Comparison of ENCODE assay signal across 21 cellular contexts in the genomic region with DNA sequence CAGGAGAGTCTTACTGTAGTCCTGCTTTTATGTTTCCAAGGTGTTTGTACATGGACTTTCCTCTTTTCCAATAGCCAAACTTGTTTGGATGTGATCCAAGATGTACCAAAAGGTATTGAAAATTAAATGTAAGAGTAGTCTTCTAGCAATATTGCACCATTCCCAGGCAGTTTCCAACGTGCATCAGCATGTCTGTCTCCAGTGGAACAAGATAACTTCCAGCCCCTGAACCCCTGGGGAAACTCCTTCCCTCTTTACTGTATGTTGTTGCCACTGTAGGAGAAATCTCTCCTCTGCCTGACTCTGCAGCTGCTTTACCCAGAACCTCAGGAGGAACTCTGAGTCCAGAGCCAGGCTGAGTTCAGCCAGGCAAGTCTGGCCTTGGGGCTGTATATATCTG.
"Had no signal": no experiment of that assay in that cellular context is flagged by ENCODE, and none has a peak within 500 bp of the region (broad histone marks: within the 10 kb centered on the region; RNA-seq: fewer than 3 reads in every experiment).

No MANE protein-coding gene starts in this region.

- H3K27ac ChIP-seq: brain microvascular endothelial cell, coronary artery, epithelial cell of prostate, lower lobe of right lung, sigmoid colon, thoracic aorta, upper lobe of left lung had no signal

- H3K9me3 ChIP-seq: lower lobe of right lung, sigmoid colon, thoracic aorta, upper lobe of left lung had no signal

- H3K27me3 Mint-ChIP-seq: naive thymus-derived CD8-positive, alpha-beta T cell; progenitor cell of endocrine pancreas had no signal

- H3K4me1 ChIP-seq: lower lobe of right lung, sigmoid colon, upper lobe of left lung had no signal

- H3K4me3 Mint-ChIP-seq: activated T-helper 1 cell treated with anti-CD3 and anti-CD28 coated beads, Interleukin-12 subunit alpha, Interleukin-12 subunit beta, Interleukin-2, Interleukin-4 antibody, amounts not matched to agents 30 ng/mL and 10 ng/mL and 1 ng/mL, durations not matched to agents 14 hours and 24 hours and 36 hours; endodermal cell; naive thymus-derived CD8-positive, alpha-beta T cell had no signal

- H3K4me3 ChIP-seq: coronary artery, lower lobe of right lung, sigmoid colon, thoracic aorta, upper lobe of left lung had no signal

- ATAC-seq: activated naive CD4-positive, alpha-beta T cell treated with anti-CD3 and anti-CD28 coated beads, Interleukin-2, amount 50 U/mL, for 72 hours; lower lobe of right lung; naive thymus-derived CD8-positive, alpha-beta T cell had no signal

- H3K27me3 ChIP-seq: brain microvascular endothelial cell, sigmoid colon, upper lobe of left lung had no signal

- H3K27ac Mint-ChIP-seq: activated naive CD4-positive, alpha-beta T cell treated with anti-CD3 and anti-CD28 coated beads, Interleukin-2, amount 50 U/mL, for 72 hours; activated T-helper 1 cell treated with anti-CD3 and anti-CD28 coated beads, Interleukin-12 subunit alpha, Interleukin-12 subunit beta, Interleukin-2, Interleukin-4 antibody, amounts not matched to agents 30 ng/mL and 10 ng/mL and 1 ng/mL, durations not matched to agents 14 hours and 24 hours and 36 hours; endodermal cell; progenitor cell of endocrine pancreas had no signal

- DNase-seq: activated CD4-positive, alpha-beta T cell treated with anti-CD3 and anti-CD28 coated beads, Interleukin-2, amount 50 U/mL, for 48 hours; aorta; brain microvascular endothelial cell; cerebellar nuclear complex; endodermal cell; lower lobe of right lung; naive thymus-derived CD8-positive, alpha-beta T cell; retina; sigmoid colon; stimulated activated CD4-positive, alpha-beta T cell treated with anti-CD3 and anti-CD28 coated beads, Interleukin-2, amount 100 ng/mL, for 48 hours; stimulated activated CD8-positive, alpha-beta memory T cell treated with anti-CD3 and anti-CD28 coated beads, Interleukin-4, amount 100 ng/mL, for 48 hours; stimulated activated naive CD4-positive, alpha-beta T cell; T-helper 1 cell; T-helper 9 cell; upper lobe of left lung had no signal

- H3K9me3 Mint-ChIP-seq: activated naive CD4-positive, alpha-beta T cell treated with anti-CD3 and anti-CD28 coated beads, Interleukin-2, amount 50 U/mL, for 72 hours; activated T-helper 1 cell treated with anti-CD3 and anti-CD28 coated beads, Interleukin-12 subunit alpha, Interleukin-12 subunit beta, Interleukin-2, Interleukin-4 antibody, amounts not matched to agents 30 ng/mL and 10 ng/mL and 1 ng/mL, durations not matched to agents 14 hours and 24 hours and 36 hours; endodermal cell; naive thymus-derived CD8-positive, alpha-beta T cell had no signal
